Comparison of ENCODE assay signal across 24 cellular contexts in the genomic region with DNA sequence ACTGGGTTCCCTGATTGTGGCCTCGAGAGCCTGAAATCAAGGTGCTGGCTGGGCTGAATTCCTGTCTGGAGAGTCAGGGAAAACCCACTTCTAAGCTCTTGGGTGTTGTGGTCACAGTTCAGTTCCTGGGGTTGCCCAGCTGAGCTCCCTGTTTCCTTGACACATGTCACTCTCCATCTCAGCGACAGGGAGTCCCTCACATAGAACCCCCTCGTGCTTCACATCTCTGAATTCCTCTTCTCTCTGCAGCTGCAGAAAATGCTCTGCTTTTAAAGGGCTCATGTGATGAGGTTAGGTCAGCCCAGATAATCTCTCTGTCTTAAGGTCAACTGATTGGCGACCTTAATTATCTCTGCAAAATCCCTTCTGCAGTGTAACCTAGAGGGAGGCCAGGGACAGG.
"Had no signal": no experiment of that assay in that cellular context is flagged by ENCODE, and none has a peak within 500 bp of the region (broad histone marks: within the 10 kb centered on the region; RNA-seq: fewer than 3 reads in every experiment).

No MANE protein-coding gene starts in this region.

- H3K27ac ChIP-seq: body of pancreas, cardiac muscle cell, left ventricle myocardium inferior, parathyroid adenoma, tibial artery had no signal

- H3K4me3 ChIP-seq: body of pancreas, cardiac muscle cell, left ventricle myocardium inferior, tibial artery had no signal

- H3K4me3 Mint-ChIP-seq: activated CD4-positive, alpha-beta memory T cell treated with anti-CD3 and anti-CD28 coated beads for 36 hours; activated CD4-positive, alpha-beta T cell treated with anti-CD3 and anti-CD28 coated beads for 36 hours; activated naive CD4-positive, alpha-beta T cell treated with anti-CD3 and anti-CD28 coated beads for 36 hours; activated naive CD8-positive, alpha-beta T cell treated with anti-CD3 and anti-CD28 coated beads, Interleukin-2, amount 10 ng/mL, durations not matched to agents 7 days and 5 days; activated T-cell treated with anti-CD3 and anti-CD28 coated beads, Interleukin-2, amount 50 U/mL, for 72 hours; natural killer cell; stimulated activated naive CD8-positive, alpha-beta T cell treated with anti-CD3 and anti-CD28 coated beads, Interleukin-15, Interleukin-2, amounts not matched to agents 100 ng/mL and 50 ng/mL, for 24 hours; T-cell; T-helper 2 cell treated with Interferon-gamma antibody and Interleukin-4, amounts not matched to agents 5 μg/mL and 100 μg/mL, for 36 hours; WTC11 had no signal

- H3K36me3 ChIP-seq: cardiac muscle cell, left ventricle myocardium inferior, tibial artery had no signal

- H3K36me3 Mint-ChIP-seq: activated CD4-positive, alpha-beta memory T cell treated with anti-CD3 and anti-CD28 coated beads for 36 hours; activated naive CD8-positive, alpha-beta T cell treated with anti-CD3 and anti-CD28 coated beads, Interleukin-2, amount 10 ng/mL, durations not matched to agents 7 days and 5 days; natural killer cell; T-cell had no signal

- H3K27ac Mint-ChIP-seq: activated CD4-positive, alpha-beta memory T cell treated with anti-CD3 and anti-CD28 coated beads for 36 hours; activated CD4-positive, alpha-beta T cell treated with anti-CD3 and anti-CD28 coated beads for 36 hours; activated naive CD4-positive, alpha-beta T cell treated with anti-CD3 and anti-CD28 coated beads for 36 hours; activated naive CD8-positive, alpha-beta T cell treated with anti-CD3 and anti-CD28 coated beads, Interleukin-2, amount 10 ng/mL, durations not matched to agents 7 days and 5 days; activated T-cell treated with anti-CD3 and anti-CD28 coated beads, Interleukin-2, amount 50 U/mL, for 72 hours; natural killer cell; stimulated activated naive CD8-positive, alpha-beta T cell treated with anti-CD3 and anti-CD28 coated beads, Interleukin-15, Interleukin-2, amounts not matched to agents 100 ng/mL and 50 ng/mL, for 24 hours; T-cell; T-helper 2 cell treated with Interferon-gamma antibody and Interleukin-4, amounts not matched to agents 5 μg/mL and 100 μg/mL, for 36 hours; WTC11 had no signal

- H3K4me1 ChIP-seq: body of pancreas, parathyroid adenoma, tibial artery had no signal

- H3K4me1 Mint-ChIP-seq: activated CD4-positive, alpha-beta T cell treated with anti-CD3 and anti-CD28 coated beads for 36 hours; activated naive CD8-positive, alpha-beta T cell treated with anti-CD3 and anti-CD28 coated beads, Interleukin-2, amount 10 ng/mL, durations not matched to agents 7 days and 5 days; T-cell had no signal

- DNase-seq: activated CD4-positive, alpha-beta memory T cell treated with anti-CD3 and anti-CD28 coated beads for 36 hours; activated CD4-positive, alpha-beta T cell treated with anti-CD3 and anti-CD28 coated beads for 36 hours; activated effector memory CD4-positive, alpha-beta T cell treated with Interleukin-2 at 50 U/mL for 16 hours; activated naive CD4-positive, alpha-beta T cell treated with anti-CD3 and anti-CD28 coated beads for 36 hours; activated naive CD8-positive, alpha-beta T cell treated with anti-CD3 and anti-CD28 coated beads, Interleukin-2, amount 10 ng/mL, durations not matched to agents 7 days and 5 days; activated T-cell treated with anti-CD3 and anti-CD28 coated beads, Interleukin-2, amount 50 U/mL, for 72 hours; amygdala; body of pancreas; cortex of kidney; effector CD4-positive, alpha-beta T cell; erythroblast; foreskin fibroblast; left ventricle myocardium inferior; natural killer cell; right cardiac atrium; stimulated activated CD4-positive, alpha-beta T cell treated with anti-CD3 and anti-CD28 coated beads, Interleukin-12 subunit alpha, Interleukin-12 subunit beta, amount 100 ng/mL, for 4 hours; substantia nigra; T-cell; tibial artery had no signal

- H3K9ac ChIP-seq: parathyroid adenoma had no signal

- H3K9me3 ChIP-seq: body of pancreas, left ventricle myocardium inferior, tibial artery had no signal

- H3K27me3 ChIP-seq: body of pancreas, cardiac muscle cell, tibial artery had no signal

- H3K79me2 ChIP-seq: parathyroid adenoma had no signal

- H2AFZ ChIP-seq: parathyroid adenoma had no signal
